Comparison of ENCODE assay signal across 9 cellular contexts in the genomic region with DNA sequence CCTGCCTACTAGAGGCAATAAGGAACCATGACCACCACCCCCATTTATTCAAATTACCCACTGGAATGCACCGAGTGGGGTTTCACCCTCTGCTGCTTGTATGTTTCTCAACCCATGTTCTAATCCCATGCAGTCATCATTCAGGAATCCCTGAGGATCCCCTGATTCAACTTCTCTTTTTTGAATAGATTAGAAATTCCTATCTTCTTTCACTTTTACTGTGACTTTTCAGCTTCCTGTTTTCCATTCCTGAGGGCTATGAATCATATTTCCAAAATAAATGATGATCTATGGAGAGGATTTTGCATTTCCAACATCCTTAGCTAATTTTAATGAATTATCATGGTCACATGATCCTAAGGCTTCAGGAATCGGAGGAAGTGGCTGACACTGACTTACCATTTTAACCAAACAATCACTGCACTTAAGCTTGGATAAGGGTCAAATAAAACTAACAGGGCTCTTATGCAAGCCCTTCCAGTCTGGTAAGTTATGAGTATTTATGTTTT. TPM values are rescaled to one million over a fixed set of nuclear protein-coding genes. Genes with fewer than 3 reads are reported as not detected.
DNase-seq lines count a peak whose midpoint lies in the region; ATAC-seq and TF ChIP-seq lines count a peak whose summit lies in the region.
"Had no signal": no experiment of that assay in that cellular context is flagged by ENCODE, and none has a peak within 500 bp of the region (broad histone marks: within the 10 kb centered on the region; RNA-seq: fewer than 3 reads in every experiment).

No MANE protein-coding gene starts in this region.

- H3K4me1 ChIP-seq in GM23248 (ENCODE audit: insufficient read depth), result peaks cover 14% of the 10 kb centered on the region
- H3K4me1 ChIP-seq in RWPE2 (ENCODE audit: insufficient read depth, poor library complexity, severe bottlenecking), result peaks cover 10% of the 10 kb centered on the region
- no peaks in the 10 kb centered on the region for H3K4me1 ChIP-seq in psoas muscle
- H3K4me1 ChIP-seq in transverse colon, result no peaks in the 10 kb centered on the region
- H3K4me1 ChIP-seq in OCI-LY7 (ENCODE audit: insufficient read depth, low read length, poor library complexity, severe bottlenecking), result peaks cover 4% of the 10 kb centered on the region

- intact Hi-C loops in psoas muscle (cut with DNase I), result no loop called here
- intact Hi-C loops in activated naive CD4-positive, alpha-beta T cell treated with anti-CD3 and anti-CD28 coated beads for 36 hours (cut with micrococcal nuclease), result no loop called here
- intact Hi-C loops in transverse colon (cut with DNase I; ENCODE audit: low total_unique reads), result no loop called here
- intact Hi-C loops in OCI-LY7 (cut with micrococcal nuclease; ENCODE audit: unreplicated experiment), result no loop called here

- in situ Hi-C loops in GM23248 (cut with MboI) (no loop called here), transverse colon (cut with MboI; ENCODE audit: low pct_ligation_motif_present in 1 of 4, low pct_unique_long_range_greater_than_20kb in 1 of 4, low sequenced_read_pairs in 3 of 4) (no loop called here)

- H3K9me2 ChIP-seq in GM23248 (ENCODE audit: insufficient read depth) (no peaks in the 10 kb centered on the region), OCI-LY7 (ENCODE audit: insufficient read depth, low read length) (no peaks in the 10 kb centered on the region)

- no peak overlapping the region for H2AFZ ChIP-seq in GM23248
- no peak overlapping the region for H2AFZ ChIP-seq in OCI-LY7 (ENCODE audit: low read length)

- H3K27ac Mint-ChIP-seq in activated naive CD4-positive, alpha-beta T cell treated with anti-CD3 and anti-CD28 coated beads for 36 hours, result no peak overlapping the region

- peak; percentile 94 for ATAC-seq in RWPE2 (ENCODE audit: low read depth)
- peak; percentile 19 for ATAC-seq in esophagus mucosa
- peak in 1 of 4 donors; percentile 16 for ATAC-seq in psoas muscle

- 0 to 3% methylated on average over 2 of the region's 2 CpGs for WGBS in GM23248 (ENCODE audit: low coverage in 1 of 2, low lambda C conversion rate in 2 of 2, missing lambda C conversion rate in 2 of 2), 2 experiments
- whole genome bisulfite sequencing in psoas muscle, 3 donors, result 22 to 50% (median 26%) methylated on average over 2 of the region's 2 CpGs
- WGBS in transverse colon (ENCODE audit: low coverage in 1 of 2), 2 donors, result 46 to 70% methylated on average over 2 of the region's 2 CpGs

- no peaks in the 10 kb centered on the region for H3K27me3 Mint-ChIP-seq in activated naive CD4-positive, alpha-beta T cell treated with anti-CD3 and anti-CD28 coated beads for 36 hours (ENCODE audit: low read depth)

- BruUV-seq in OCI-LY7 (replicated peaks; lab: Mats Ljungman, UMichigan), result no TSS peak

- H3K4me3 Mint-ChIP-seq in activated naive CD4-positive, alpha-beta T cell treated with anti-CD3 and anti-CD28 coated beads for 36 hours, result no peak overlapping the region

- H3K9ac ChIP-seq in GM23248, result no peak overlapping the region

- no peak for TF ChIP-seq CTCF in RWPE2 (IDR thresholded peaks at IDR 0.05; ENCODE audit: poor library complexity, severe bottlenecking)
- no peak for TF ChIP-seq CTCF in psoas muscle (IDR thresholded peaks at IDR 0.05)
- no peak for TF ChIP-seq CTCF in transverse colon (IDR thresholded peaks at IDR 0.05)
- no peak for TF ChIP-seq CTCF in OCI-LY7 (conservative IDR thresholded peaks at IDR 0.05; ENCODE audit: low read length)

- H3K36me3 Mint-ChIP-seq in activated naive CD4-positive, alpha-beta T cell treated with anti-CD3 and anti-CD28 coated beads for 36 hours (ENCODE audit: low read depth), result no peaks in the 10 kb centered on the region

- H3K79me2 ChIP-seq in GM23248 (ENCODE audit: insufficient read depth) (no peaks in the 10 kb centered on the region), OCI-LY7 (ENCODE audit: insufficient read depth, low read depth, low read length) (no peaks in the 10 kb centered on the region)

- no peaks in the 10 kb centered on the region for H3K9me3 ChIP-seq in GM23248 (ENCODE audit: low read depth)
- no peaks in the 10 kb centered on the region for H3K9me3 ChIP-seq in RWPE2 (ENCODE audit: severe bottlenecking)
- H3K9me3 ChIP-seq in psoas muscle, result no peaks in the 10 kb centered on the region
- no peaks in the 10 kb centered on the region for H3K9me3 ChIP-seq in transverse colon
- no peaks in the 10 kb centered on the region for H3K9me3 ChIP-seq in OCI-LY7 (ENCODE audit: low read length)

- peaks cover 5% of the 10 kb centered on the region for H3F3A ChIP-seq in GM23248 (ENCODE audit: insufficient read depth)

- no peak for TF ChIP-seq POLR2A in transverse colon (IDR thresholded peaks at IDR 0.05)

- H3K4me1 Mint-ChIP-seq in activated naive CD4-positive, alpha-beta T cell treated with anti-CD3 and anti-CD28 coated beads for 36 hours (ENCODE audit: low read depth), result peaks cover 7% of the 10 kb centered on the region

- DNase-seq in GM23248 (peak; percentile 91), RWPE2 (ENCODE audit: low spot score) (no peak), psoas muscle (no peak), NCI-H2227 treated with DMSO at 0.1 percent for 48 hours (lab: John Stamatoyannopoulos, UW) (no peak), transverse colon (no peak), OCI-LY7 (ENCODE audit: low spot score) (no peak)
- no peak for DNase-seq in activated naive CD4-positive, alpha-beta T cell treated with anti-CD3 and anti-CD28 coated beads for 36 hours
- DNase-seq: NCI-H345 had no signal

- H3K36me3 ChIP-seq in GM23248 (ENCODE audit: low read depth), result no peaks in the 10 kb centered on the region
- no peaks in the 10 kb centered on the region for H3K36me3 ChIP-seq in RWPE2 (ENCODE audit: low read depth)
- H3K36me3 ChIP-seq in psoas muscle (ENCODE audit: insufficient read depth in 1 of 2, low read depth in 1 of 2), result no peaks in the 10 kb centered on the region
- H3K36me3 ChIP-seq in transverse colon, result no peaks in the 10 kb centered on the region
- no peaks in the 10 kb centered on the region for H3K36me3 ChIP-seq in OCI-LY7 (ENCODE audit: insufficient read depth, low read length)

- H4K20me1 ChIP-seq in GM23248 (ENCODE audit: insufficient read depth) (no peaks in the 10 kb centered on the region), OCI-LY7 (ENCODE audit: insufficient read depth, low read length) (no peaks in the 10 kb centered on the region)

- no peaks in the 10 kb centered on the region for H3K9me3 Mint-ChIP-seq in activated naive CD4-positive, alpha-beta T cell treated with anti-CD3 and anti-CD28 coated beads for 36 hours

- no peak for TF ChIP-seq EP300 in transverse colon (IDR thresholded peaks at IDR 0.05; ENCODE audit: low read depth)

- H3K27ac ChIP-seq in GM23248, result peak overlapping the region; percentile 49
- peak overlapping the region; percentile 80 for H3K27ac ChIP-seq in RWPE2 (ENCODE audit: poor library complexity, severe bottlenecking)
- H3K27ac ChIP-seq in psoas muscle, result peak overlapping the region; percentile 3
- H3K27ac ChIP-seq in transverse colon, result peak overlapping the region in 1 of 4 donors; percentile 1
- H3K27ac ChIP-seq in OCI-LY7 (ENCODE audit: low read depth, low read length, poor library complexity, severe bottlenecking), result no peak overlapping the region

- H3K27me3 ChIP-seq in GM23248 (replicated peaks; ENCODE audit: insufficient read depth) (no peaks in the 10 kb centered on the region), RWPE2 (ENCODE audit: insufficient read depth, poor library complexity, severe bottlenecking) (no peaks in the 10 kb centered on the region), psoas muscle (ENCODE audit: insufficient read depth in 3 of 3, low read length in 2 of 3) (peaks cover 0 to 2% (median 0%) of the 10 kb centered on the region in 3 donors), transverse colon (no peaks in the 10 kb centered on the region)

- POLR2A ChIA-PET in OCI-LY7 (lab: Charles Lee), result interaction anchor here (0.6 kb wide), 1 partner anchor 1070 kb away, joined by 3 read pairs; no protein-coding TSS in a partner anchor

- peak overlapping the region; percentile 27 for H3K4me2 ChIP-seq in GM23248 (ENCODE audit: unreplicated experiment)
- no peak overlapping the region for H3K4me2 ChIP-seq in OCI-LY7 (ENCODE audit: low read length)

- H3K4me3 ChIP-seq in GM23248, result peak overlapping the region; percentile 30; the same call in 1 of the 2 replicates
- no peak overlapping the region for H3K4me3 ChIP-seq in RWPE2 (ENCODE audit: severe bottlenecking)
- no peak overlapping the region for H3K4me3 ChIP-seq in psoas muscle
- no peak overlapping the region for H3K4me3 ChIP-seq in transverse colon
- no peak overlapping the region for H3K4me3 ChIP-seq in OCI-LY7 (ENCODE audit: low read depth, low read length, poor library complexity, severe bottlenecking)

- CTCF ChIA-PET in activated naive CD4-positive, alpha-beta T cell treated with anti-CD3 and anti-CD28 coated beads for 36 hours (lab: Charles Lee), result no interaction called here
- CTCF ChIA-PET in OCI-LY7 (lab: Charles Lee; ENCODE audit: unreplicated experiment), result no interaction called here

RNA-seq across cellular contexts. Expression of gene P2RX4, which starts 19.4 kb away (rescaled TPM):
- 27.9 and 52.0 TPM in 2 replicates for total RNA-seq in GM23248 (2014; rRNA removed; shearing (Covaris generic))
- 18.5 TPM in 2 replicates for polyA plus RNA-seq in GM23248 (2016; fragmentation: Nextera tagmentation; extraction: Ambion mirVana)
- 5.0 TPM for total RNA-seq in esophagus mucosa
- 1 to 10 TPM; 1.5 to 3.4 (median 2.5) TPM for total RNA-seq in psoas muscle
- polyA plus RNA-seq in psoas muscle, result 1 to 10 TPM; 1.1 to 2.0 (median 1.6) TPM
- 10 to 100 TPM; 14.2 to 18.0 TPM for total RNA-seq in activated naive CD4-positive, alpha-beta T cell treated with anti-CD3 and anti-CD28 coated beads for 36 hours
- total RNA-seq in transverse colon, result 100 to 1,000 TPM; 103 to 435 (median 217) TPM
- 10.8 and 11.3 TPM in 2 replicates for total RNA-seq in OCI-LY7 (2014; rRNA removed; shearing (Covaris generic))
- 17.5 and 17.7 TPM in 2 replicates for total RNA-seq in OCI-LY7 (2022)

RNA-seq across cellular contexts. Expression of gene P2RX7, which starts 57.9 kb away (rescaled TPM):
- under 0.01 and 0.54 TPM in 2 replicates for total RNA-seq in GM23248 (2014; rRNA removed; shearing (Covaris generic))
- polyA plus RNA-seq in GM23248 (2016; fragmentation: Nextera tagmentation; extraction: Ambion mirVana) (0.15 and 0.53 TPM in 2 replicates), psoas muscle (under 1 TPM; 0.07 to 0.16 (median 0.10) TPM)
- total RNA-seq in esophagus mucosa (4.1 TPM), psoas muscle (1 to 10 TPM in 1 of 4 donors, under 1 TPM in 3; 0.17 to 1.3 (median 0.50) TPM), transverse colon (1 to 10 TPM in 3 of 4 donors, under 1 TPM in 1; 0.96 to 7.1 (median 5.1) TPM), OCI-LY7 (2022) (0.26 and 0.48 TPM in 2 replicates)
- 1 to 10 TPM; 6.3 to 6.6 TPM for total RNA-seq in activated naive CD4-positive, alpha-beta T cell treated with anti-CD3 and anti-CD28 coated beads for 36 hours
- total RNA-seq in OCI-LY7 (2014; rRNA removed; shearing (Covaris generic)), result 0.13 and 0.33 TPM in 2 replicates
